ENCODE assay signal across 8 cellular contexts in the genomic region with DNA sequence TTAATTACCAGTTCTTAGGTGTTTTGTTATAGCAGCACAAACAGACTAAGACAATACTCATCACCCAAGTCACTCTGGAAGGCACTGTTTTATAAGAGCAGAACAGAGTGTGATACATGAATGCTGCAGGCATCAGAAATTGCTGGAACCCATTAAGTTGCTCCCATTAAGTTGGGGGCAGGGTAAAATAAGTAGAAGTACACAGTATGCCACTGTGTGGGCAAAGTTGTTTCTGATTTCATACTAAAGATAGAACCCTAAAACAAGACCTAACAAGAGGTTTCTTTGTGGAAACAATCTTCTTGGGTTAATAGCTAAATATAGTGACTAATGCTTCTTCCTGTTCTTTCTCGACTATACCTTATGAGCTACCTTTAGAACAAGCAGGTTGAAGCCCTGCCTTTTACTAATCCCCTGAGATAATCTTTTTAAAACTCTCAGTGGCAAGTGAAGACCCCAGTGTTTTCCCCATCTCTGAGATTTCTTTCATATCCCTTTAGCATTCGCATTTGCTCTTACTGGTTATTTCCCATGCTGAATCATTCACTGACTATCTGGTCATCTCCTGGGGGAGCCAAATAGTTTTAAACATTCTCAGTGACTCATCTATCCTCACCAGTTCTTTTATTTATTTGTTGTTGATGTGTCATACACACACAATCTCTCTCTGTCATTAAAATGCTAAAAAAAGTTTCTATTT. TPM values are rescaled to one million over a fixed set of nuclear protein-coding genes. Genes with fewer than 3 reads are reported as not detected.
DNase-seq lines count a peak whose midpoint lies in the region; ATAC-seq lines count a peak whose summit lies in the region.

No MANE protein-coding gene starts in this region.

- H3K4me3 ChIP-seq in SJSA1, result no peak overlapping the region
- H3K4me3 ChIP-seq in mesodermal cell (ENCODE audit: extremely low read depth, insufficient read depth, low read length, poor library complexity, severe bottlenecking), result no peak overlapping the region

- no peaks in the 10 kb centered on the region for H3K36me3 ChIP-seq in SJSA1
- no peaks in the 10 kb centered on the region for H3K36me3 ChIP-seq in mesodermal cell (ENCODE audit: control insufficient read depth, insufficient read depth, low read length)

- no peaks in the 10 kb centered on the region for H3K9me3 Mint-ChIP-seq in immature natural killer cell

- H3K4me1 Mint-ChIP-seq in immature natural killer cell, result no peaks in the 10 kb centered on the region

- no peaks in the 10 kb centered on the region for H3K27me3 ChIP-seq in SJSA1 (replicated peaks)

- H3K4me1 ChIP-seq in SJSA1 (replicated peaks) (peaks cover 37% of the 10 kb centered on the region), mesodermal cell (ENCODE audit: control insufficient read depth, insufficient read depth, low read length, poor library complexity, severe bottlenecking) (peaks cover 7% of the 10 kb centered on the region)

- peak; percentile 84 for ATAC-seq in GM18520 (IDR thresholded peaks at IDR 0.05; ENCODE audit: unreplicated experiment)
- peak; percentile 63 for ATAC-seq in HG02763 (IDR thresholded peaks at IDR 0.05; ENCODE audit: unreplicated experiment)

- 86% methylated on average over 1 of the region's 2 CpGs; no CpG with 5 or more reads in 1 of the 2 experiments for WGBS in mesodermal cell (ENCODE audit: insufficient coverage in 2 of 2), 2 experiments

- H3K27me3 Mint-ChIP-seq in immature natural killer cell (ENCODE audit: low read depth in 3 of 3), result no peaks in the 10 kb centered on the region

- H3K27ac Mint-ChIP-seq in immature natural killer cell, result no peak overlapping the region

- H3K9me3 ChIP-seq in SJSA1 (replicated peaks), result peaks cover 5% of the 10 kb centered on the region; the same call in 1 of the 2 replicates
- H3K9me3 ChIP-seq in mesodermal cell (ENCODE audit: control insufficient read depth, low read length), result no peaks in the 10 kb centered on the region

- H3K27ac ChIP-seq in SJSA1 (peak overlapping the region; percentile 99), mesodermal cell (ENCODE audit: low read depth, low read length, severe bottlenecking) (peak overlapping the region; percentile 92)

- DNase-seq in SJSA1 (ENCODE audit: low read depth in 1 of 2, low spot score in 2 of 2) (peak; percentile 50 to 97), T-helper 2 cell (no peak), NCI-H1436 treated with DMSO at 0.1 percent for 48 hours (lab: John Stamatoyannopoulos, UW) (no peak), immature natural killer cell (no peak)
- no peak for DNase-seq in activated CD4-positive, alpha-beta T cell treated with anti-CD3 and anti-CD28 coated beads for 48 hours

- no peaks in the 10 kb centered on the region for H3K36me3 Mint-ChIP-seq in immature natural killer cell

- H3K4me3 Mint-ChIP-seq in immature natural killer cell, result no peak overlapping the region

RNA-seq across cellular contexts. Expression of a gene that starts 52.3 kb away (rescaled TPM):
- total RNA-seq in SJSA1 (2014; rRNA removed; shearing (Covaris generic)), result 19.2 and 34.7 TPM in 2 replicates
- 47.1 TPM for polyA plus RNA-seq in mesodermal cell (2013, experiment 1 of 2)
- polyA plus RNA-seq in mesodermal cell (2013, experiment 2 of 2), result 46.3 TPM
- 10 to 100 TPM; 20.2 to 28.8 (median 25.9) TPM for polyA plus RNA-seq in immature natural killer cell

RNA-seq across cellular contexts. Expression of a gene that starts 52.4 kb away (rescaled TPM):
- 14.3 and 18.8 TPM in 2 replicates for total RNA-seq in SJSA1 (2014; rRNA removed; shearing (Covaris generic))
- 16.4 TPM for polyA plus RNA-seq in mesodermal cell (2013, experiment 1 of 2)
- polyA plus RNA-seq in mesodermal cell (2013, experiment 2 of 2), result 14.5 TPM
- polyA plus RNA-seq in immature natural killer cell, result 10 to 100 TPM; 24.2 to 30.1 (median 25.8) TPM

Comparison
In these comparisons a context has a peak if more than half of its experiments do, and no peak if none do; other contexts are left out.
1. DNase-seq: peak in SJSA1 (2 of 2); none in T-helper 2 cell (0 of 5), activated CD4-positive, alpha-beta T cell treated with anti-CD3 and anti-CD28 coated beads for 48 hours (single experiment), NCI-H1436 treated with DMSO at 0.1 percent for 48 hours (single experiment) and immature natural killer cell (0 of 3).